8 cellular contexts compared by ENCODE assay signal in the genomic region with DNA sequence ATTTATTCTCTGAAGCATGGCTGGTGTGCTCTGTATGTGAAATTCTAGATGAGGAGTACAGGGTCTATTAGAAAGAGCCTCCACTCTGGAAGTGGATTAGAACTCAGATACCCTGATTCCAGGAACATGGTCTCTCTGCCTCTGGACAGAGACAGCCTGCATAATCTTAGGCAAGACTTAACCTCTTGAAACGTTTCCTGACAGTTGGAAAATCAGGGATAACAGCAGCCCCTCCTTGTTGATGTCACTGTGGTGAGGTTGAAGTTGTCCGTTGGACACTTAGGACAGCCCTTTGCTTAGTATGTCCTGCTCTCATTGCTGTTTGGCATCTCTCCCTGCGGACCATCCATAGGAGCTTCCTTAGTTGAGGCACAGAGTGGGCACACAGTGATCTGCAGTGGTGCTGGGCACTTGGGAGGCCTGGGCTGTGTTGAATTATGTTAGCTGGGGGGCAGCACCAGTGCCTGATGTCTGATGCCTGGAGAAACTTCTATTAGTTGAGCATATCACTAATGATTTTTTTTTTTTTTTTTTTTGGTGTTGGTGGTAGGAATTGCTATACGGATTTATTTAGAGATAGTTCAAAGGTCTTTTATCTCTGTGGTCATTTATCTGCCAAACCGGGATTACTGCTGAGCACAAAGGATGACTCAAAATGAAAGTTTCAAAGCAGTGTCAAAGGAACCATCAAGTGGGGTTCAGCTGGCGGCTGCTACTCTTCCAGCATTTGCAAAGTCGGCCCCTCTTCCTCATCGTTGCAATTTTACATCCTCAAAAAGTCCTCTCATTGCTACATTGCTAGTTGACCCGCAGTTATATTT. TPM values are rescaled to one million over a fixed set of nuclear protein-coding genes. Genes with fewer than 3 reads are reported as not detected.
DNase-seq lines count a peak whose midpoint lies in the region; ATAC-seq and TF ChIP-seq lines count a peak whose summit lies in the region.

No MANE protein-coding gene starts in this region.

- H3K27ac ChIP-seq in heart right ventricle (peak overlapping the region in 7 of 10 donors; percentile 1 to 72 (median 45)), gastroesophageal sphincter (peak overlapping the region; percentile 73 to 82 (median 77)), uterus (peak overlapping the region; percentile 85 to 91)

- H3K36me3 Mint-ChIP-seq in type B pancreatic cell: peaks cover 56% of the 10 kb centered on the region

- TF ChIP-seq CTCF in heart right ventricle (IDR thresholded peaks at IDR 0.05) (no peak), gastroesophageal sphincter (IDR thresholded peaks at IDR 0.05) (no peak), uterus (IDR thresholded peaks at IDR 0.05) (no peak), type B pancreatic cell (conservative IDR thresholded peaks at IDR 0.05) (no peak)

- no peak overlapping the region for H3K4me3 Mint-ChIP-seq in type B pancreatic cell

- peaks cover 37% of the 10 kb centered on the region for H3K4me1 Mint-ChIP-seq in type B pancreatic cell (ENCODE audit: unreplicated experiment)

- WGBS in heart right ventricle, 2 donors: 69 to 80% methylated on average over 9 of the region's 9 CpGs
- WGBS in gastroesophageal sphincter (ENCODE audit: low coverage in 1 of 2), 2 donors: 51 to 57% methylated on average over 4 to 8 of the region's 9 CpGs

- TF ChIP-seq EP300 in gastroesophageal sphincter (IDR thresholded peaks at IDR 0.05): no peak

- H3K36me3 ChIP-seq in heart right ventricle: peaks cover 0 to 11% (median 0%) of the 10 kb centered on the region in 9 donors
- H3K36me3 ChIP-seq in gastroesophageal sphincter: peaks cover 0 to 8% of the 10 kb centered on the region in 2 donors
- H3K36me3 ChIP-seq in uterus: no peaks in the 10 kb centered on the region
- no peaks in the 10 kb centered on the region for H3K36me3 ChIP-seq in MG63

- H3K27ac Mint-ChIP-seq in type B pancreatic cell: no peak overlapping the region

- DNase-seq in heart right ventricle (no peak), cardiac septum (ENCODE audit: low spot score) (no peak), uterus (no peak), MG63 (no peak), type B pancreatic cell (ENCODE audit: extremely low spot score, unreplicated experiment) (no peak), SKM-1 (lab: John Stamatoyannopoulos, UW; ENCODE audit: unreplicated experiment) (no peak)

- intact Hi-C loops in heart right ventricle (cut with DNase I): loop anchor here in 1 of 10 donors (10.0 kb wide), 1 partner anchor 85 kb away; no protein-coding TSS in a partner anchor
- intact Hi-C loops in cardiac septum (cut with DNase I): loop anchor here (5.0 kb wide), 1 partner anchor 83 kb away; no protein-coding TSS in a partner anchor
- intact Hi-C loops in uterus (cut with DNase I; ENCODE audit: low total_unique reads): no loop called here

- ATAC-seq in heart right ventricle (peak in 4 of 8 donors; percentile 17 to 34 (median 28)), HG03196 (IDR thresholded peaks at IDR 0.05; ENCODE audit: unreplicated experiment) (peak; percentile 97), gastroesophageal sphincter (peak; percentile 44)

- no peaks in the 10 kb centered on the region for H3K9me3 Mint-ChIP-seq in type B pancreatic cell

- H3K4me3 ChIP-seq in heart right ventricle (no peak overlapping the region), gastroesophageal sphincter (no peak overlapping the region), uterus (no peak overlapping the region), MG63 (no peak overlapping the region)

- H3K4me1 ChIP-seq in heart right ventricle: peaks cover 0 to 38% (median 23%) of the 10 kb centered on the region in 9 donors
- H3K4me1 ChIP-seq in gastroesophageal sphincter: peaks cover 22 to 79% (median 29%) of the 10 kb centered on the region in 3 donors
- peaks cover 0 to 6% of the 10 kb centered on the region in 2 donors for H3K4me1 ChIP-seq in uterus

- H3K27me3 ChIP-seq in heart right ventricle (peaks cover 0 to 41% (median 0%) of the 10 kb centered on the region in 7 donors), gastroesophageal sphincter (no peaks in the 10 kb centered on the region), uterus (no peaks in the 10 kb centered on the region), MG63 (no peaks in the 10 kb centered on the region)

- no peak for TF ChIP-seq POLR2A in gastroesophageal sphincter (IDR thresholded peaks at IDR 0.05)
- no peak for TF ChIP-seq POLR2A in uterus (IDR thresholded peaks at IDR 0.05)

- no peaks in the 10 kb centered on the region for H3K27me3 Mint-ChIP-seq in type B pancreatic cell

- H3K9me3 ChIP-seq in heart right ventricle: no peaks in the 10 kb centered on the region
- no peaks in the 10 kb centered on the region for H3K9me3 ChIP-seq in gastroesophageal sphincter
- no peaks in the 10 kb centered on the region for H3K9me3 ChIP-seq in uterus
- H3K9me3 ChIP-seq in MG63: no peaks in the 10 kb centered on the region

RNA-seq across cellular contexts. Expression of a gene that starts 28.8 kb away (rescaled TPM):
- total RNA-seq in heart right ventricle (10 to 100 TPM in 2 of 10 donors, 1 to 10 TPM in 8; 4.5 to 12.2 (median 6.3) TPM), cardiac septum (15.5 TPM), gastroesophageal sphincter (10 to 100 TPM; 42.5 to 87.6 (median 67.8) TPM), uterus (10 to 100 TPM; 16.8 to 74.0 (median 36.9) TPM), type B pancreatic cell (ENCODE audit: low replicate concordance) (17.3 and 62.7 TPM in 2 replicates)
- 1 to 10 TPM in 1 of 2 donors, under 1 TPM in 1; 0.71 to 1.6 TPM for polyA plus RNA-seq in heart right ventricle
- not detected in 2 replicates for total RNA-seq in MG63 (2014; rRNA removed; shearing (Covaris generic); ENCODE audit: low replicate concordance)
